Comparison of ENCODE assay signal across 15 cellular contexts in genomic region chr2:112642961-112643360, GRCh38. TPM values are rescaled to one million over a fixed set of nuclear protein-coding genes. Genes with fewer than 3 reads are reported as not detected.
DNase-seq lines count a peak whose midpoint lies in the region; ATAC-seq, FAIRE-seq and TF ChIP-seq lines count a peak whose summit lies in the region.
"Had no signal": no experiment of that assay in that cellular context is flagged by ENCODE, and none has a peak within 500 bp of the region (broad histone marks: within the 10 kb centered on the region; RNA-seq: fewer than 3 reads in every experiment).

No MANE protein-coding gene starts in this region.

- intact Hi-C loops in gastrocnemius medialis (cut with DNase I; ENCODE audit: low total_unique reads), result no loop called here

- no peak overlapping the region for H2BK5ac ChIP-seq in H1 (ENCODE audit: low read depth, low read length)

- H2BK15ac ChIP-seq in H1 (ENCODE audit: low read length), result no peak overlapping the region; the same call in 1 of the 2 replicates

- H3K18ac ChIP-seq in H1 (ENCODE audit: extremely low read depth, low read length), result no peak overlapping the region

- POLR2A ChIA-PET in H1 (lab: Charles Lee; ENCODE audit: partially characterized antibody), result interaction anchor here (0.9 to 6.8 kb wide), 6 partner anchors 12 to 38 kb away, joined by 3 to 122 read pairs (median 4); no protein-coding TSS in a partner anchor

- H4K8ac ChIP-seq in H1 (ENCODE audit: extremely low read depth, insufficient read depth, low read length), result no peak overlapping the region

- H3K9me3 ChIP-seq in H1 (ENCODE audit: insufficient read depth in 2 of 2, low read depth in 1 of 2, low read length in 1 of 2), result no peaks in the 10 kb centered on the region
- no peaks in the 10 kb centered on the region for H3K9me3 ChIP-seq in gastrocnemius medialis
- H3K9me3 ChIP-seq: thoracic aorta had no signal

- H3K27me3 ChIP-seq in H1 (replicated peaks in 1 of 4; ENCODE audit: control insufficient read depth in 3 of 4, extremely low read depth in 1 of 4, insufficient read depth in 3 of 4, low read length in 3 of 4) (peaks cover 0 to 5% (median 0%) of the 10 kb centered on the region in 4 experiments; a peak in 3 of 7 replicates), gastrocnemius medialis (no peaks in the 10 kb centered on the region)

- ATAC-seq in activated CD8-positive, alpha-beta memory T cell treated with anti-CD3 and anti-CD28 coated beads, Interleukin-2, amount 10 ng/mL, durations not matched to agents 7 days and 5 days, result no peak
- ATAC-seq in gastrocnemius medialis (no peak), GM21360 (IDR thresholded peaks at IDR 0.05; ENCODE audit: unreplicated experiment) (no peak)
- no peak for ATAC-seq in stimulated activated naive CD8-positive, alpha-beta T cell treated with anti-CD3 and anti-CD28 coated beads, Interleukin-15, amount 100 ng/mL, for 72 hours

- peaks cover 3 to 4% of the 10 kb centered on the region in 2 experiments for H4K20me1 ChIP-seq in H1 (replicated peaks in 1 of 2; ENCODE audit: control insufficient read depth in 1 of 2, insufficient read depth in 2 of 2, low read length in 2 of 2)

- no peak for TF ChIP-seq POLR2A in H1 (IDR thresholded peaks at IDR 0.05; ENCODE audit: control extremely low read depth in 1 of 2, low read depth in 2 of 2, low read length in 2 of 2)
- no peak for TF ChIP-seq POLR2A in gastrocnemius medialis (IDR thresholded peaks at IDR 0.05)

- H3K4ac ChIP-seq in H1 (replicated peaks; ENCODE audit: insufficient read length, low read depth, low read length), result no peak overlapping the region

- no peak overlapping the region for H2BK12ac ChIP-seq in H1 (ENCODE audit: low read depth, low read length)

- no peak for TF ChIP-seq RAD21 in H1 (IDR thresholded peaks at IDR 0.05 in 1 of 2, conservative IDR thresholded peaks at IDR 0.05 in 1 of 2; ENCODE audit: low read depth in 2 of 2, low read length in 2 of 2)

- H4K5ac ChIP-seq in H1 (ENCODE audit: insufficient read length, low read depth, low read length), result no peak overlapping the region

- CTCF ChIA-PET in activated CD8-positive, alpha-beta memory T cell treated with anti-CD3 and anti-CD28 coated beads, Interleukin-2, amount 10 ng/mL, durations not matched to agents 7 days and 5 days (lab: Charles Lee), result interaction anchor here (0.8 to 1.9 kb wide), 6 partner anchors 11 to 84 kb away, joined by 3 to 10 read pairs (median 4); no protein-coding TSS in a partner anchor
- CTCF ChIA-PET in H1 (lab: Charles Lee; ENCODE audit: partially characterized antibody), result interaction anchor here (1.0 to 1.5 kb wide), 5 partner anchors 20 to 65 kb away, joined by 3 to 4 read pairs (median 3); no protein-coding TSS in a partner anchor

- TF ChIP-seq CTCF in H1 (IDR thresholded peaks at IDR 0.05; ENCODE audit: control extremely low read depth in 1 of 3, insufficient read depth in 1 of 3, low read depth in 1 of 3, low read length in 3 of 3), result no peak
- no peak for TF ChIP-seq CTCF in gastrocnemius medialis (IDR thresholded peaks at IDR 0.05 in 4 of 5, conservative IDR thresholded peaks at IDR 0.05 in 1 of 5)

- H3K4me1 ChIP-seq in H1 (replicated peaks in 1 of 4; ENCODE audit: control insufficient read depth in 3 of 4, insufficient read depth in 4 of 4, low read length in 3 of 4) (peaks cover 3 to 12% (median 7%) of the 10 kb centered on the region in 4 experiments; a peak in 5 of 7 replicates), gastrocnemius medialis (peaks cover 12 to 26% of the 10 kb centered on the region in 2 donors)

- H3K23me2 ChIP-seq in H1 (ENCODE audit: low read depth, low read length), result peaks cover 9% of the 10 kb centered on the region

- DNase-seq in activated CD8-positive, alpha-beta memory T cell treated with anti-CD3 and anti-CD28 coated beads, Interleukin-2, amount 10 ng/mL, durations not matched to agents 7 days and 5 days, result peak; percentile 39
- no peak for DNase-seq in activated CD8-positive, alpha-beta memory T cell treated with anti-CD3 and anti-CD28 coated beads for 24 hours
- DNase-seq in M059J (ENCODE audit: low read depth) (peak; percentile 72), H1 (ENCODE audit: low read depth in 1 of 2, low spot score in 2 of 2) (no peak), gastrocnemius medialis (no peak)
- no peak for DNase-seq in activated T-cell treated with anti-CD3 and anti-CD28 coated beads, Interleukin-2, amount 50 U/mL, for 1 hour
- DNase-seq in stimulated activated naive CD8-positive, alpha-beta T cell treated with anti-CD3 and anti-CD28 coated beads, Interleukin-15, amount 100 ng/mL, for 72 hours, result no peak
- DNase-seq: activated CD4-positive, alpha-beta T cell treated with anti-CD3 and anti-CD28 coated beads, Interleukin-2, amount 10 ng/mL, durations not matched to agents 24 days and 14 days; activated naive CD4-positive, alpha-beta T cell treated with Interleukin-2 at 50 U/mL for 16 hours; hippocampal formation; kidney; NCI-H774 had no signal

- H3K27ac Mint-ChIP-seq in activated CD8-positive, alpha-beta memory T cell treated with anti-CD3 and anti-CD28 coated beads, Interleukin-2, amount 10 ng/mL, durations not matched to agents 7 days and 5 days, result no peak overlapping the region
- no peak overlapping the region for H3K27ac Mint-ChIP-seq in stimulated activated naive CD8-positive, alpha-beta T cell treated with anti-CD3 and anti-CD28 coated beads, Interleukin-15, amount 100 ng/mL, for 72 hours
- H3K27ac Mint-ChIP-seq: activated CD4-positive, alpha-beta T cell treated with anti-CD3 and anti-CD28 coated beads, Interleukin-2, amount 10 ng/mL, durations not matched to agents 24 days and 14 days; memory B cell had no signal

- peaks cover 8 to 22% of the 10 kb centered on the region in 2 experiments for H3K79me2 ChIP-seq in H1 (ENCODE audit: control insufficient read depth in 1 of 2, insufficient read depth in 2 of 2, low read length in 2 of 2)

- H2AK5ac ChIP-seq in H1 (ENCODE audit: low read depth, low read length), result no peak overlapping the region

- H3K36me3 Mint-ChIP-seq in activated CD8-positive, alpha-beta memory T cell treated with anti-CD3 and anti-CD28 coated beads, Interleukin-2, amount 10 ng/mL, durations not matched to agents 7 days and 5 days, result peaks cover 14% of the 10 kb centered on the region

- peaks cover 48% of the 10 kb centered on the region for H3K4me1 Mint-ChIP-seq in activated CD8-positive, alpha-beta memory T cell treated with anti-CD3 and anti-CD28 coated beads, Interleukin-2, amount 10 ng/mL, durations not matched to agents 7 days and 5 days
- peaks cover 56% of the 10 kb centered on the region for H3K4me1 Mint-ChIP-seq in stimulated activated naive CD8-positive, alpha-beta T cell treated with anti-CD3 and anti-CD28 coated beads, Interleukin-15, amount 100 ng/mL, for 72 hours

- 0 out of 2 replicates have a peak overlapping the region, but pooled peaks have one; percentile 21 for H2BK20ac ChIP-seq in H1 (ENCODE audit: low read length)

- no peak overlapping the region for H4K91ac ChIP-seq in H1 (replicated peaks; ENCODE audit: insufficient read length, low read length)

- H2AFZ ChIP-seq in H1 (ENCODE audit: low read length), result no peak overlapping the region

- no peak overlapping the region for H3K23ac ChIP-seq in H1 (ENCODE audit: insufficient read length)

- H3K14ac ChIP-seq in H1 (ENCODE audit: insufficient read length), result no peak overlapping the region

- H3K79me1 ChIP-seq in H1 (ENCODE audit: low read depth, low read length), result peaks cover 2% of the 10 kb centered on the region; the same call in 1 of the 2 replicates

- H3K4me3 Mint-ChIP-seq in activated CD8-positive, alpha-beta memory T cell treated with anti-CD3 and anti-CD28 coated beads, Interleukin-2, amount 10 ng/mL, durations not matched to agents 7 days and 5 days, result no peak overlapping the region
- no peak overlapping the region for H3K4me3 Mint-ChIP-seq in stimulated activated naive CD8-positive, alpha-beta T cell treated with anti-CD3 and anti-CD28 coated beads, Interleukin-15, amount 100 ng/mL, for 72 hours
- H3K4me3 Mint-ChIP-seq: memory B cell had no signal

- in situ Hi-C loops in gastrocnemius medialis (cut with MboI; ENCODE audit: low sequenced_read_pairs in 4 of 4), result no loop called here

- TF ChIP-seq EP300 in H1 (IDR thresholded peaks at IDR 0.05; ENCODE audit: borderline replicate concordance in 1 of 2, low read depth in 2 of 2, low read length in 2 of 2), result no peak

- no peak for FAIRE-seq in H1 (lab: Jason Lieb, UNC)
- FAIRE-seq: kidney had no signal

- peaks cover 2 to 11% (median 7%) of the 10 kb centered on the region in 4 experiments; a peak in 5 of 8 replicates for H3K36me3 ChIP-seq in H1 (ENCODE audit: control insufficient read depth in 2 of 4, insufficient read depth in 4 of 4, low read length in 3 of 4)
- peaks cover 0 to 9% of the 10 kb centered on the region in 2 donors for H3K36me3 ChIP-seq in gastrocnemius medialis
- H3K36me3 ChIP-seq: thoracic aorta had no signal

- no peak overlapping the region for H3K27ac ChIP-seq in H1 (ENCODE audit: low read depth, low read length)
- peak overlapping the region in 3 of 4 donors; percentile 95 to 97 (median 95) for H3K27ac ChIP-seq in gastrocnemius medialis
- H3K27ac ChIP-seq: thoracic aorta had no signal

- H3K9me3 Mint-ChIP-seq in activated CD8-positive, alpha-beta memory T cell treated with anti-CD3 and anti-CD28 coated beads, Interleukin-2, amount 10 ng/mL, durations not matched to agents 7 days and 5 days (ENCODE audit: low read depth), result no peaks in the 10 kb centered on the region
- H3K9me3 Mint-ChIP-seq in stimulated activated naive CD8-positive, alpha-beta T cell treated with anti-CD3 and anti-CD28 coated beads, Interleukin-15, amount 100 ng/mL, for 72 hours, result no peaks in the 10 kb centered on the region
- H3K9me3 Mint-ChIP-seq: activated CD4-positive, alpha-beta T cell treated with anti-CD3 and anti-CD28 coated beads, Interleukin-2, amount 10 ng/mL, durations not matched to agents 24 days and 14 days; memory B cell had no signal

- H2BK120ac ChIP-seq in H1 (replicated peaks; ENCODE audit: low read depth, low read length), result no peak overlapping the region

- H3K27me3 Mint-ChIP-seq in activated CD8-positive, alpha-beta memory T cell treated with anti-CD3 and anti-CD28 coated beads, Interleukin-2, amount 10 ng/mL, durations not matched to agents 7 days and 5 days, result no peaks in the 10 kb centered on the region
- no peaks in the 10 kb centered on the region for H3K27me3 Mint-ChIP-seq in stimulated activated naive CD8-positive, alpha-beta T cell treated with anti-CD3 and anti-CD28 coated beads, Interleukin-15, amount 100 ng/mL, for 72 hours
- H3K27me3 Mint-ChIP-seq: activated CD4-positive, alpha-beta T cell treated with anti-CD3 and anti-CD28 coated beads, Interleukin-2, amount 10 ng/mL, durations not matched to agents 24 days and 14 days; memory B cell had no signal

- no peak overlapping the region for H3K9ac ChIP-seq in H1 (replicated peaks in 1 of 4; ENCODE audit: extremely low read depth in 1 of 4, low read depth in 3 of 4, low read length in 3 of 4)

- no peak overlapping the region for H3K4me2 ChIP-seq in H1 (ENCODE audit: insufficient read depth in 1 of 2, low read depth in 2 of 2, low read length in 2 of 2)

- H3K4me3 ChIP-seq in H1 (ENCODE audit: extremely low read depth in 1 of 4, insufficient read depth in 2 of 4, low read depth in 3 of 4, low read length in 4 of 4) (no peak overlapping the region), gastrocnemius medialis (no peak overlapping the region)
- H3K4me3 ChIP-seq: thoracic aorta had no signal

- no peak overlapping the region for H3K56ac ChIP-seq in H1 (replicated peaks; ENCODE audit: insufficient read length, low read depth, low read length)

- WGBS in H1 (ENCODE audit: extremely low coverage in 1 of 2, insufficient coverage in 1 of 2, insufficient read length in 1 of 2, insufficient replicate concordance in 2 of 2, low coverage in 1 of 2, low lambda C conversion rate in 2 of 2, missing lambda C conversion rate in 1 of 2), 2 experiments, result 89% methylated on average over 7 of the region's 7 CpGs; no CpG with 5 or more reads in 1 of the 2 experiments

RNA-seq across cellular contexts. Expression of gene SLC20A1, which starts 2.8 kb away (rescaled TPM):
- 100 to 1,000 TPM; 134 to 146 TPM for total RNA-seq in activated CD8-positive, alpha-beta memory T cell treated with anti-CD3 and anti-CD28 coated beads, Interleukin-2, amount 10 ng/mL, durations not matched to agents 7 days and 5 days
- 51.7 and 70.1 TPM in 2 replicates for total RNA-seq in M059J (2014; rRNA removed; shearing (Covaris generic))
- total RNA-seq in H1 (2021; fragmentation: NEBNext Ultra II Directional; extraction: Animal tissue kit (Norgen Biotek cat#: 25700)), result 105 and 106 TPM in 2 replicates
- polyA plus RNA-seq in H1 (2011; rRNA removed), result 32.6 and 42.6 TPM in 2 replicates
- 40.1 TPM for polyA plus RNA-seq in H1 (2011; cell fraction: cytosol; rRNA removed)
- 33.4 TPM for polyA plus RNA-seq in H1 (2011; cell fraction: nucleus; rRNA removed)
- 57.6 to 70.4 TPM (median 63.4 TPM) in 4 replicates for polyA plus RNA-seq in H1 (2012, experiment 1 of 2)
- 13.6 TPM for polyA plus RNA-seq in H1 (2012, experiment 2 of 2)
- 106 TPM for polyA plus RNA-seq in H1 (2013, experiment 1 of 2)
- 112 TPM for polyA plus RNA-seq in H1 (2013, experiment 2 of 2)
- 76.1 and 92.2 TPM in 2 replicates for polyA minus RNA-seq in H1 (2011; rRNA and poly(A)+ RNA removed)
- 36.8 TPM for polyA minus RNA-seq in H1 (2011; cell fraction: cytosol; rRNA and poly(A)+ RNA removed)
- 69.1 TPM for polyA minus RNA-seq in H1 (2011; cell fraction: nucleus; rRNA and poly(A)+ RNA removed)
- 10 to 100 TPM in 1 of 4 donors, 1 to 10 TPM in 3; 6.9 to 85.7 (median 9.2) TPM for total RNA-seq in gastrocnemius medialis

RNA-seq across cellular contexts. Expression of gene CHCHD5, which starts 58.6 kb away (rescaled TPM):
- total RNA-seq in activated CD8-positive, alpha-beta memory T cell treated with anti-CD3 and anti-CD28 coated beads, Interleukin-2, amount 10 ng/mL, durations not matched to agents 7 days and 5 days, result 10 to 100 TPM; 25.4 to 27.8 TPM
- total RNA-seq in M059J (2014; rRNA removed; shearing (Covaris generic)), result 11.5 and 16.9 TPM in 2 replicates
- total RNA-seq in H1 (2021; fragmentation: NEBNext Ultra II Directional; extraction: Animal tissue kit (Norgen Biotek cat#: 25700)), result 27.2 and 30.2 TPM in 2 replicates
- polyA plus RNA-seq in H1 (2011; rRNA removed), result 71.5 and 95.9 TPM in 2 replicates
- 45.7 TPM for polyA plus RNA-seq in H1 (2011; cell fraction: cytosol; rRNA removed)
- 36.3 TPM for polyA plus RNA-seq in H1 (2011; cell fraction: nucleus; rRNA removed)
- polyA plus RNA-seq in H1 (2012, experiment 1 of 2), result 18.7 to 60.6 TPM (median 56.3 TPM) in 4 replicates
- polyA plus RNA-seq in H1 (2012, experiment 2 of 2), result 84.1 TPM
- polyA plus RNA-seq in H1 (2013, experiment 1 of 2), result 24.1 TPM
- polyA plus RNA-seq in H1 (2013, experiment 2 of 2), result 21.6 TPM
- 4.1 and 5.2 TPM in 2 replicates for polyA minus RNA-seq in H1 (2011; rRNA and poly(A)+ RNA removed)
- polyA minus RNA-seq in H1 (2011; cell fraction: cytosol; rRNA and poly(A)+ RNA removed), result 11.2 TPM
- polyA minus RNA-seq in H1 (2011; cell fraction: nucleus; rRNA and poly(A)+ RNA removed), result 16.5 TPM
- total RNA-seq in gastrocnemius medialis, result 10 to 100 TPM; 13.2 to 26.6 (median 24.1) TPM

Comparison
In these comparisons a context has a peak if more than half of its experiments do, and no peak if none do; other contexts are left out.
1. DNase-seq: peak in activated CD8-positive, alpha-beta memory T cell treated with anti-CD3 and anti-CD28 coated beads, Interleukin-2, amount 10 ng/mL, durations not matched to agents 7 days and 5 days (single experiment) and M059J (single experiment); none in activated CD8-positive, alpha-beta memory T cell treated with anti-CD3 and anti-CD28 coated beads for 24 hours (single experiment), H1 (0 of 2), gastrocnemius medialis (0 of 2), activated T-cell treated with anti-CD3 and anti-CD28 coated beads, Interleukin-2, amount 50 U/mL, for 1 hour (single experiment) and stimulated activated naive CD8-positive, alpha-beta T cell treated with anti-CD3 and anti-CD28 coated beads, Interleukin-15, amount 100 ng/mL, for 72 hours (0 of 2).